ENCODE assay signal across 1 cellular context in genomic region chr18:56161604-56162003, GRCh38.
TF ChIP-seq lines count a peak whose summit lies in the region.

No MANE protein-coding gene starts in this region.

TF ChIP-seq in GM23338, 12 proteins besides CTCF, POLR2A, EP300 and RAD21 (continued from another document):
- TF ChIP-seq ETS1 (IDR thresholded peaks at IDR 0.05), result no peak
- no peak for TF ChIP-seq EZH2 (IDR thresholded peaks at IDR 0.05; ENCODE audit: low read depth, unreplicated experiment)
- no peak for TF ChIP-seq ZNF114 (CRISPR knock-in tag; IDR thresholded peaks at IDR 0.05)
- TF ChIP-seq ZNF462 (CRISPR knock-in tag; IDR thresholded peaks at IDR 0.05), result no peak
TF ChIP-seq in GM23338: peak in this region for 0.
